19 cellular contexts compared by ENCODE assay signal in genomic region chr9:104842698-104843097, GRCh38.
"Had no signal": no experiment of that assay in that cellular context is flagged by ENCODE, and none has a peak within 500 bp of the region (broad histone marks: within the 10 kb centered on the region; RNA-seq: fewer than 3 reads in every experiment).

No MANE protein-coding gene starts in this region.

- H3K27me3 Mint-ChIP-seq: activated CD4-positive, alpha-beta T cell treated with anti-CD3 and anti-CD28 coated beads, Interleukin-2, amount 10 ng/mL, durations not matched to agents 7 days and 5 days; activated naive CD8-positive, alpha-beta T cell; naive thymus-derived CD4-positive, alpha-beta T cell; type B pancreatic cell had no signal

- H3K9me3 Mint-ChIP-seq: activated CD4-positive, alpha-beta T cell treated with anti-CD3 and anti-CD28 coated beads, Interleukin-2, amount 10 ng/mL, durations not matched to agents 7 days and 5 days; activated T-cell treated with anti-CD3 and anti-CD28 coated beads, Interleukin-2, amount 50 U/mL, for 72 hours; naive thymus-derived CD4-positive, alpha-beta T cell; T-helper 2 cell treated with Interferon-gamma antibody and Interleukin-4, amounts not matched to agents 5 μg/mL and 100 μg/mL, for 36 hours; type B pancreatic cell had no signal

- H3K9me3 ChIP-seq: body of pancreas, pancreas, SK-N-SH, stomach, testis had no signal

- ATAC-seq: activated CD8-positive, alpha-beta T cell treated with anti-CD3 and anti-CD28 coated beads, Interleukin-2, amount 10 ng/mL, durations not matched to agents 7 days and 5 days; activated T-cell treated with anti-CD3 and anti-CD28 coated beads, Interleukin-2, amount 50 U/mL, for 72 hours; body of pancreas; naive thymus-derived CD4-positive, alpha-beta T cell had no signal

- H3K4me1 ChIP-seq: pancreas, testis had no signal

- H3K4me3 ChIP-seq: body of pancreas, dorsolateral prefrontal cortex, pancreas, smooth muscle cell, stomach, testis had no signal

- H3K4me3 Mint-ChIP-seq: activated CD4-positive, alpha-beta T cell treated with anti-CD3 and anti-CD28 coated beads, Interleukin-2, amount 10 ng/mL, durations not matched to agents 7 days and 5 days; activated CD8-positive, alpha-beta T cell treated with anti-CD3 and anti-CD28 coated beads, Interleukin-2, amount 10 ng/mL, durations not matched to agents 7 days and 5 days; activated naive CD8-positive, alpha-beta T cell; activated T-cell treated with anti-CD3 and anti-CD28 coated beads, Interleukin-2, amount 50 U/mL, for 72 hours; naive thymus-derived CD4-positive, alpha-beta T cell; T-helper 2 cell treated with Interferon-gamma antibody and Interleukin-4, amounts not matched to agents 5 μg/mL and 100 μg/mL, for 36 hours; type B pancreatic cell had no signal

- DNase-seq: activated CD4-positive, alpha-beta T cell treated with anti-CD3 and anti-CD28 coated beads, Interleukin-2, amount 10 ng/mL, durations not matched to agents 7 days and 5 days; activated CD8-positive, alpha-beta T cell treated with anti-CD3 and anti-CD28 coated beads, Interleukin-2, amount 10 ng/mL, durations not matched to agents 7 days and 5 days; activated gamma-delta T cell; activated T-cell treated with anti-CD3 and anti-CD28 coated beads, Interleukin-2, amount 50 U/mL, for 72 hours; body of pancreas; dorsolateral prefrontal cortex; hypothalamus; kidney; mesenchymal stem cell; naive thymus-derived CD4-positive, alpha-beta T cell; pancreas; SK-N-SH; stimulated activated CD4-positive, alpha-beta T cell treated with anti-CD3 and anti-CD28 coated beads, Interleukin-4, amount 100 ng/mL, for 1 hour; stomach; testis had no signal

- H3K27ac Mint-ChIP-seq: activated CD4-positive, alpha-beta T cell treated with anti-CD3 and anti-CD28 coated beads, Interleukin-2, amount 10 ng/mL, durations not matched to agents 7 days and 5 days; activated CD8-positive, alpha-beta T cell treated with anti-CD3 and anti-CD28 coated beads, Interleukin-2, amount 10 ng/mL, durations not matched to agents 7 days and 5 days; activated naive CD8-positive, alpha-beta T cell; activated T-cell treated with anti-CD3 and anti-CD28 coated beads, Interleukin-2, amount 50 U/mL, for 72 hours; naive thymus-derived CD4-positive, alpha-beta T cell; T-helper 2 cell treated with Interferon-gamma antibody and Interleukin-4, amounts not matched to agents 5 μg/mL and 100 μg/mL, for 36 hours; type B pancreatic cell had no signal

- H3K27me3 ChIP-seq: body of pancreas, dorsolateral prefrontal cortex, pancreas, stomach, testis had no signal

- H3K4me2 ChIP-seq: SK-N-SH, smooth muscle cell had no signal

- H3K36me3 ChIP-seq: pancreas had no signal

- H3K9ac ChIP-seq: SK-N-SH had no signal

- H3K27ac ChIP-seq: body of pancreas, dorsolateral prefrontal cortex, pancreas, testis had no signal

- H3K4me1 Mint-ChIP-seq: activated CD4-positive, alpha-beta T cell treated with anti-CD3 and anti-CD28 coated beads, Interleukin-2, amount 10 ng/mL, durations not matched to agents 7 days and 5 days had no signal
